In genomic region chr1:100642826-100643225, GRCh38 we compare ENCODE assay signal across 18 cellular contexts.
A peak's percentile ranks its signal among the peaks of the same experiment; 100 is the strongest.
DNase-seq lines count a peak whose midpoint lies in the region; ATAC-seq, FAIRE-seq and TF ChIP-seq lines count a peak whose summit lies in the region.
"Had no signal": no experiment of that assay in that cellular context is flagged by ENCODE, and none has a peak within 500 bp of the region (broad histone marks: within the 10 kb centered on the region; RNA-seq: fewer than 3 reads in every experiment).

No MANE protein-coding gene starts in this region.

- H3K79me2 ChIP-seq in Karpas-422 (ENCODE audit: low read length), result no peaks in the 10 kb centered on the region
- H3K79me2 ChIP-seq in endothelial cell of umbilical vein (ENCODE audit: control insufficient read depth, insufficient read depth, low read length), result no peaks in the 10 kb centered on the region
- H3K79me2 ChIP-seq in osteoblast (ENCODE audit: insufficient read depth, low read length), result no peaks in the 10 kb centered on the region

- no peaks in the 10 kb centered on the region for H3K9me3 Mint-ChIP-seq in type B pancreatic cell

- TF ChIP-seq POLR2A in A549 (IDR thresholded peaks at IDR 0.05; ENCODE audit: low read length) (no peak), endothelial cell of umbilical vein (IDR thresholded peaks at IDR 0.05; ENCODE audit: low read depth, low read length) (no peak)

- no peaks in the 10 kb centered on the region for H3K27me3 Mint-ChIP-seq in type B pancreatic cell
- H3K27me3 Mint-ChIP-seq: CD4-positive, CD25-positive, alpha-beta regulatory T cell had no signal

- H2AFZ ChIP-seq in Karpas-422 (ENCODE audit: low read length), result no peak overlapping the region
- no peak overlapping the region for H2AFZ ChIP-seq in endothelial cell of umbilical vein (ENCODE audit: low read depth, low read length)
- no peak overlapping the region for H2AFZ ChIP-seq in osteoblast (ENCODE audit: low read length)

- H4K20me1 ChIP-seq in Karpas-422 (ENCODE audit: insufficient read depth, low read depth, low read length) (no peaks in the 10 kb centered on the region), endothelial cell of umbilical vein (replicated peaks; ENCODE audit: control insufficient read depth, extremely low read depth, insufficient read depth, low read length) (no peaks in the 10 kb centered on the region), osteoblast (ENCODE audit: insufficient read depth, low read length) (no peaks in the 10 kb centered on the region)

- H3K4me3 ChIP-seq in A549, result no peak overlapping the region
- no peak overlapping the region for H3K4me3 ChIP-seq in Karpas-422 (ENCODE audit: low read length)
- no peak overlapping the region for H3K4me3 ChIP-seq in endothelial cell of umbilical vein (replicated peaks in 1 of 3; ENCODE audit: insufficient read depth in 1 of 3, low read depth in 1 of 3, low read length in 3 of 3)
- H3K4me3 ChIP-seq in osteoblast (ENCODE audit: insufficient read depth, low read length), result no peak overlapping the region
- H3K4me3 ChIP-seq: HAP-1, Peyer's patch had no signal

- ATAC-seq in A549, result no peak
- ATAC-seq in GM19463 (IDR thresholded peaks at IDR 0.05; ENCODE audit: unreplicated experiment), result no peak
- no peak for ATAC-seq in HG03457 (IDR thresholded peaks at IDR 0.05; ENCODE audit: unreplicated experiment)

- H3K4me1 Mint-ChIP-seq in type B pancreatic cell (ENCODE audit: unreplicated experiment), result peaks cover 8% of the 10 kb centered on the region
- H3K4me1 Mint-ChIP-seq: CD4-positive, CD25-positive, alpha-beta regulatory T cell had no signal

- H3K27ac Mint-ChIP-seq in type B pancreatic cell, result no peak overlapping the region
- H3K27ac Mint-ChIP-seq: CD4-positive, CD25-positive, alpha-beta regulatory T cell had no signal

- H3K27me3 ChIP-seq in Karpas-422 (ENCODE audit: low read length), result no peaks in the 10 kb centered on the region
- H3K27me3 ChIP-seq in endothelial cell of umbilical vein (ENCODE audit: control insufficient read depth in 2 of 2, insufficient read depth in 2 of 2, low read length in 2 of 2), result no peaks in the 10 kb centered on the region
- H3K27me3 ChIP-seq in osteoblast (ENCODE audit: insufficient read depth, low read length), result no peaks in the 10 kb centered on the region
- H3K27me3 ChIP-seq: BE2C, Peyer's patch had no signal

- FAIRE-seq in A549 (lab: Jason Lieb, UNC), result no peak
- no peak for FAIRE-seq in endothelial cell of umbilical vein (lab: Jason Lieb, UNC)

- DNase-seq in A549 (ENCODE audit: low read depth in 1 of 2, low spot score in 1 of 2) (no peak), Karpas-422 (peak; percentile 39), endothelial cell of umbilical vein (ENCODE audit: low read depth, low spot score) (peak; percentile 41), osteoblast (ENCODE audit: insufficient read length, low spot score, missing footprints) (peak; percentile 64), type B pancreatic cell (ENCODE audit: extremely low spot score, unreplicated experiment) (no peak)
- DNase-seq: BE2C; CD4-positive, CD25-positive, alpha-beta regulatory T cell; COR-L47; GDM1; KBM-7; NCI-H1105 treated with DMSO at 0.1 percent for 48 hours; NCI-H1694; NCI-H2081 treated with DMSO at 0.1 percent for 48 hours; NCI-H446 treated with DMSO at 0.1 percent for 48 hours; Peyer's patch had no signal

- dilution Hi-C loops in endothelial cell of umbilical vein (cut with MboI; ENCODE audit: extremely low pct_ligation_motif_present, low sequenced_read_pairs), result no loop called here

- no peaks in the 10 kb centered on the region for H3K36me3 Mint-ChIP-seq in type B pancreatic cell
- H3K36me3 Mint-ChIP-seq: CD4-positive, CD25-positive, alpha-beta regulatory T cell had no signal

- intact Hi-C loops in endothelial cell of umbilical vein (cut with micrococcal nuclease), result loop anchor here (2.0 kb wide), 1 partner anchor 62 kb away; no protein-coding TSS in a partner anchor

- TF ChIP-seq EP300 in A549 (IDR thresholded peaks at IDR 0.05), result no peak

- TF ChIP-seq CTCF in A549 (IDR thresholded peaks at IDR 0.05), result no peak
- no peak for TF ChIP-seq CTCF in endothelial cell of umbilical vein (IDR thresholded peaks at IDR 0.05; ENCODE audit: extremely low read depth in 1 of 2, insufficient read depth in 1 of 2, low read depth in 1 of 2, low read length in 2 of 2)
- no peak for TF ChIP-seq CTCF in osteoblast (IDR thresholded peaks at IDR 0.05; ENCODE audit: extremely low read depth, low read depth, low read length)
- TF ChIP-seq CTCF in type B pancreatic cell (conservative IDR thresholded peaks at IDR 0.05), result no peak

- peak overlapping the region; percentile 57 to 76; a peak in 5 of 6 replicates for H3K27ac ChIP-seq in A549
- no peak overlapping the region for H3K27ac ChIP-seq in Karpas-422 (ENCODE audit: low read length)
- H3K27ac ChIP-seq in endothelial cell of umbilical vein (ENCODE audit: insufficient read depth, low read depth, low read length), result no peak overlapping the region
- peak overlapping the region; percentile 70 for H3K27ac ChIP-seq in osteoblast (ENCODE audit: low read depth, low read length)
- H3K27ac ChIP-seq: Peyer's patch had no signal

- WGBS in A549 (ENCODE audit: missing lambda C conversion rate), result 65% methylated on average over 2 of the region's 2 CpGs

- H3K9ac ChIP-seq in Karpas-422 (ENCODE audit: low read length) (no peak overlapping the region), endothelial cell of umbilical vein (replicated peaks; ENCODE audit: extremely low read depth, insufficient read depth, low read length) (no peak overlapping the region)

- peaks cover 21% of the 10 kb centered on the region for H3K4me1 ChIP-seq in A549
- no peaks in the 10 kb centered on the region for H3K4me1 ChIP-seq in Karpas-422 (ENCODE audit: low read length)
- H3K4me1 ChIP-seq in endothelial cell of umbilical vein (ENCODE audit: control insufficient read depth, extremely low read depth, insufficient read depth, low read length), result peaks cover 7% of the 10 kb centered on the region
- H3K4me1 ChIP-seq in osteoblast (ENCODE audit: insufficient read depth, low read length), result peaks cover 16% of the 10 kb centered on the region
- H3K4me1 ChIP-seq: BE2C, HAP-1, Peyer's patch had no signal

- no TSS peak for BruUV-seq in endothelial cell of umbilical vein (replicated peaks; lab: Mats Ljungman, UMichigan)

- H3K4me2 ChIP-seq in A549, result peak overlapping the region; percentile 50
- no peak overlapping the region for H3K4me2 ChIP-seq in Karpas-422 (ENCODE audit: low read depth, low read length, poor library complexity, severe bottlenecking)
- H3K4me2 ChIP-seq in endothelial cell of umbilical vein (ENCODE audit: insufficient read depth, low read length), result no peak overlapping the region
- peak overlapping the region; percentile 39 for H3K4me2 ChIP-seq in osteoblast (ENCODE audit: insufficient read depth, low read length)

- CTCF ChIA-PET in A549 (lab: Yijun Ruan, JAX) (interaction anchor here (1.2 kb wide), 1 partner anchor 36 kb away, joined by 4 read pairs; no protein-coding TSS in a partner anchor), endothelial cell of umbilical vein (lab: Charles Lee) (interaction anchor here (1.3 kb wide), 1 partner anchor 226 kb away, joined by 4 read pairs; no protein-coding TSS in a partner anchor)

- H3K9me2 ChIP-seq in Karpas-422 (replicated peaks; ENCODE audit: insufficient read depth, low read length), result no peaks in the 10 kb centered on the region

- POLR2A ChIA-PET in A549 (lab: Yijun Ruan, JAX) (no interaction called here), endothelial cell of umbilical vein (lab: Charles Lee) (interaction anchor here (0.7 kb wide), 1 partner anchor 16 kb away, joined by 6 read pairs; no protein-coding TSS in a partner anchor)

- no peak overlapping the region for H3K4me3 Mint-ChIP-seq in type B pancreatic cell
- H3K4me3 Mint-ChIP-seq: CD4-positive, CD25-positive, alpha-beta regulatory T cell had no signal

- H3K36me3 ChIP-seq in Karpas-422 (ENCODE audit: insufficient read depth, low read length) (no peaks in the 10 kb centered on the region), endothelial cell of umbilical vein (ENCODE audit: control insufficient read depth in 2 of 2, extremely low read depth in 1 of 2, insufficient read depth in 2 of 2, low read length in 2 of 2) (no peaks in the 10 kb centered on the region), osteoblast (ENCODE audit: insufficient read depth, low read length) (no peaks in the 10 kb centered on the region)
- H3K36me3 ChIP-seq: BE2C, HAP-1, Peyer's patch had no signal

- H3K9me1 ChIP-seq in endothelial cell of umbilical vein (replicated peaks; ENCODE audit: control insufficient read depth, extremely low read depth, insufficient read depth, low read length), result no peaks in the 10 kb centered on the region

- TF ChIP-seq RAD21 in A549 (conservative IDR thresholded peaks at IDR 0.05 in 1 of 2, IDR thresholded peaks at IDR 0.05 in 1 of 2), result no peak

- H3K9me3 ChIP-seq in A549 (no peaks in the 10 kb centered on the region), Karpas-422 (ENCODE audit: low read length) (no peaks in the 10 kb centered on the region), endothelial cell of umbilical vein (replicated peaks; ENCODE audit: control insufficient read depth, insufficient read depth, low read length) (no peaks in the 10 kb centered on the region), osteoblast (ENCODE audit: low read depth, low read length) (no peaks in the 10 kb centered on the region)
- H3K9me3 ChIP-seq: BE2C, HAP-1, Peyer's patch had no signal

TF ChIP-seq in A549, 52 proteins besides CTCF, POLR2A, EP300 and RAD21 (continues in another document):
- no peak for TF ChIP-seq FOSB (CRISPR knock-in tag; IDR thresholded peaks at IDR 0.05)
- TF ChIP-seq CBX2 (IDR thresholded peaks at IDR 0.05; ENCODE audit: borderline replicate concordance, low read depth), result no peak
- TF ChIP-seq MAX (IDR thresholded peaks at IDR 0.05), result no peak
- TF ChIP-seq RNF2 (IDR thresholded peaks at IDR 0.05; ENCODE audit: borderline replicate concordance, low read depth), result no peak
- no peak for TF ChIP-seq ZFP36 (IDR thresholded peaks at IDR 0.05; ENCODE audit: borderline replicate concordance, partially characterized antibody)
- no peak for TF ChIP-seq HEYL (CRISPR knock-in tag; IDR thresholded peaks at IDR 0.05)

TF ChIP-seq in endothelial cell of umbilical vein, 7 proteins besides CTCF, POLR2A, EP300 and RAD21:
- no peak for TF ChIP-seq MYC (IDR thresholded peaks at IDR 0.05; ENCODE audit: low read depth, low read length)
- TF ChIP-seq FOS (IDR thresholded peaks at IDR 0.05; ENCODE audit: borderline replicate concordance, insufficient read depth, low read length), result no peak
- TF ChIP-seq JUN (IDR thresholded peaks at IDR 0.05; ENCODE audit: borderline replicate concordance, insufficient read depth, insufficient read length, low read depth), result no peak
- TF ChIP-seq EZH2 (IDR thresholded peaks at IDR 0.05; ENCODE audit: borderline replicate concordance, low read depth, low read length, severe bottlenecking), result no peak
- no peak for TF ChIP-seq POLR2AphosphoS5 (IDR thresholded peaks at IDR 0.05; ENCODE audit: insufficient read depth, low read depth, low read length)
- no peak for TF ChIP-seq MAX (IDR thresholded peaks at IDR 0.05; ENCODE audit: insufficient read depth, insufficient read length)
- TF ChIP-seq GATA2 (IDR thresholded peaks at IDR 0.05; ENCODE audit: insufficient read depth, insufficient read length, low read depth, low read length), result no peak

Comparison
In these comparisons a context has a peak if more than half of its experiments do, and no peak if none do; other contexts are left out.
1. DNase-seq: peak in Karpas-422 (single experiment), endothelial cell of umbilical vein (single experiment) and osteoblast (single experiment); none in A549 (0 of 2) and type B pancreatic cell (single experiment).
2. H3K27ac ChIP-seq: peak in A549 (2 of 2) and osteoblast (single experiment); none in Karpas-422 (single experiment) and endothelial cell of umbilical vein (single experiment).
3. H3K4me2 ChIP-seq: peak in A549 (single experiment) and osteoblast (single experiment); none in Karpas-422 (single experiment) and endothelial cell of umbilical vein (single experiment).